Comparison of ENCODE assay signal across 9 cellular contexts in the genomic region with DNA sequence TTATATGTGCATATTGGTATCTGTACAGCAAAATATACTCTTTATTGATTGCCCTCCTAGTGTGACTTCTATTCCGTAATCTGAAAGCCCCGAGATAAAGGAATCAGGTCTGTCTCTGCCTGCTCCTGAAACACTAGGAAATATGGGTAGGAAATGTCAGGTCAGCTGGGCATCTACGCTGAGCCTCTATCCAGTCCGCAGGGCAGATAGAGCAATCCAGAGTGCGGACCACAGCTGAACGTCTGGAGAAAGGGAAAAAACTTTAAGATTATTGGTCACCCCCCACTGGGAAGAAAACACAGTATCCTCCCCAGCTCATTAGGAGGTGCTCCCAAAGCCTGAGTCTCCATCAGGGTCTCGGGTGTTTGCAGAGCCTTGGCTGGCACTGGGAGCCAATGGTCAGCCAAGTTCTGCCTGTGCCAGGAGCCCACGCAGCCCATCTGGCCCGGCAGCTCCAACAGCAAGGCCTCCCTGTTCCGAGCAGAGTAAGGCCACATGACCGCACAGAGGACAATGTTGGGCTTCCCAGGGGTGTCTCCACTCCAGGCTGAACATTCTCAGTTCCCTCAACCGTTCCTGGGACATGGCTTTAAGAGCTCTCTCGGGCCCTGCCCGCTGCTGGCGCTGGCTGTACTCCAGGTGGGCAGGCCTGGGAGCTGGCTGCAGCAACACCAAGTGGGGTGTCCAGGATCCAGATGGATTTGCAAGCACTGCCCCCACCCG. TPM values are rescaled to one million over a fixed set of nuclear protein-coding genes. Genes with fewer than 3 reads are reported as not detected.
DNase-seq lines count a peak whose midpoint lies in the region; FAIRE-seq and TF ChIP-seq lines count a peak whose summit lies in the region.
"Had no signal": no experiment of that assay in that cellular context is flagged by ENCODE, and none has a peak within 500 bp of the region (broad histone marks: within the 10 kb centered on the region; RNA-seq: fewer than 3 reads in every experiment).

No MANE protein-coding gene starts in this region.

- no peak for TF ChIP-seq POLR2A in uterus (IDR thresholded peaks at IDR 0.05)

- H3K79me2 ChIP-seq in fibroblast of lung (ENCODE audit: control insufficient read depth, insufficient read depth, low read length), result peaks cover 100% of the 10 kb centered on the region

- H3K9me3 ChIP-seq in fibroblast of lung (ENCODE audit: control insufficient read depth, insufficient read depth, low read depth, low read length), result no peaks in the 10 kb centered on the region
- H3K9me3 ChIP-seq in muscle layer of colon (ENCODE audit: low read length), result no peaks in the 10 kb centered on the region
- no peaks in the 10 kb centered on the region for H3K9me3 ChIP-seq in uterus

- H3K4me1 ChIP-seq in fibroblast of lung (ENCODE audit: control insufficient read depth, extremely low read depth, insufficient read depth, low read length) (peaks cover 47% of the 10 kb centered on the region), muscle layer of colon (ENCODE audit: insufficient read depth, low read length) (peaks cover 85% of the 10 kb centered on the region), uterus (peaks cover 37 to 55% of the 10 kb centered on the region in 2 donors)

- no peak for TF ChIP-seq CTCF in fibroblast of lung (conservative IDR thresholded peaks at IDR 0.05 in 1 of 2, IDR thresholded peaks at IDR 0.05 in 1 of 2; ENCODE audit: low read depth in 1 of 2, low read length in 2 of 2)
- TF ChIP-seq CTCF in uterus (IDR thresholded peaks at IDR 0.05), result no peak

- H4K20me1 ChIP-seq in fibroblast of lung (ENCODE audit: control insufficient read depth, extremely low read depth, insufficient read depth, low read length), result no peaks in the 10 kb centered on the region

- H3K27me3 ChIP-seq in fibroblast of lung (ENCODE audit: control insufficient read depth, insufficient read depth, low read length), result no peaks in the 10 kb centered on the region
- H3K27me3 ChIP-seq in muscle layer of colon (ENCODE audit: control insufficient read depth in 1 of 2, insufficient read depth in 2 of 2, low read length in 2 of 2), result no peaks in the 10 kb centered on the region
- no peaks in the 10 kb centered on the region for H3K27me3 ChIP-seq in uterus

- H3K9ac ChIP-seq in fibroblast of lung (ENCODE audit: insufficient read depth, low read length) (no peak overlapping the region), muscle layer of colon (ENCODE audit: low read length) (no peak overlapping the region)

- FAIRE-seq in HTR-8/SVneo (lab: Jason Lieb, UNC), result no peak
- FAIRE-seq: GM19239 had no signal

- peak overlapping the region; percentile 70 for H3K4me2 ChIP-seq in fibroblast of lung (ENCODE audit: extremely low read depth, insufficient read depth, low read length)

- H3K4me3 ChIP-seq in fibroblast of lung (replicated peaks in 1 of 4; ENCODE audit: control extremely low read depth in 1 of 4, insufficient read depth in 1 of 4, low read depth in 3 of 4, low read length in 4 of 4), result peak overlapping the region in 1 of 4 experiments; percentile 20
- H3K4me3 ChIP-seq in muscle layer of colon (ENCODE audit: low read depth in 1 of 2, low read length in 2 of 2), result peak overlapping the region in 1 of 2 donors; percentile 25
- H3K4me3 ChIP-seq in uterus, result peak overlapping the region in 1 of 2 donors; percentile 27

- no peak overlapping the region for H2AFZ ChIP-seq in fibroblast of lung (ENCODE audit: low read length)

- peak; percentile 19 for DNase-seq in NCI-H146 (lab: John Stamatoyannopoulos, UW)
- no peak for DNase-seq in NCI-H146 treated with DMSO at 0.1 percent for 48 hours (lab: John Stamatoyannopoulos, UW; ENCODE audit: unreplicated experiment)
- DNase-seq in fibroblast of lung (ENCODE audit: low read depth in 2 of 2), result peak; percentile 39 to 43
- DNase-seq in uterus, result peak; percentile 46 to 47
- no peak for DNase-seq in H4 (ENCODE audit: low spot score)
- DNase-seq in HTR-8/SVneo (ENCODE audit: insufficient read length, low spot score), result no peak
- no peak for DNase-seq in EL

- no peaks in the 10 kb centered on the region for H3K36me3 ChIP-seq in fibroblast of lung (ENCODE audit: control insufficient read depth, insufficient read depth, low read length)
- no peaks in the 10 kb centered on the region for H3K36me3 ChIP-seq in muscle layer of colon (ENCODE audit: insufficient read depth, low read length)
- H3K36me3 ChIP-seq in uterus, result no peaks in the 10 kb centered on the region

- intact Hi-C loops in uterus (cut with DNase I; ENCODE audit: low total_unique reads), result loop anchor here (10.0 kb wide), 1 partner anchor 98 kb away; no protein-coding TSS in a partner anchor

- H3K27ac ChIP-seq in fibroblast of lung (ENCODE audit: insufficient read depth, low read length), result peak overlapping the region; percentile 58
- peak overlapping the region; percentile 57 for H3K27ac ChIP-seq in muscle layer of colon (ENCODE audit: low read depth, low read length)
- H3K27ac ChIP-seq in uterus, result peak overlapping the region; percentile 71 to 99

RNA-seq across cellular contexts. Expression of a gene that starts 7.6 kb away (rescaled TPM):
- total RNA-seq in fibroblast of lung (56.8 and 73.3 TPM in 2 replicates), uterus (100 to 1,000 TPM in 1 of 4 donors, 10 to 100 TPM in 3; 65.9 to 129 (median 71.2) TPM)
- 72.1 and 91.0 TPM in 2 replicates for polyA plus RNA-seq in fibroblast of lung
- polyA plus RNA-seq in fibroblast of lung (2012), result 53.0 and 60.4 TPM in 2 replicates
- 130 and 131 TPM in 2 replicates for polyA minus RNA-seq in fibroblast of lung (ENCODE audit: low replicate concordance)
- total RNA-seq in H4 (2014; rRNA removed; shearing (Covaris generic)), result 58.2 and 69.8 TPM in 2 replicates

Comparison
In these comparisons a context has a peak if more than half of its experiments do, and no peak if none do; other contexts are left out.
1. DNase-seq: peak in NCI-H146 (single experiment), fibroblast of lung (2 of 2) and uterus (2 of 2); none in NCI-H146 treated with DMSO at 0.1 percent for 48 hours (single experiment), H4 (single experiment), HTR-8/SVneo (single experiment) and EL (single experiment).
2. Peak in every context shown above with its lines, with median percentiles within 50 percentile points of each other: H3K27ac ChIP-seq.